In the genomic region with DNA sequence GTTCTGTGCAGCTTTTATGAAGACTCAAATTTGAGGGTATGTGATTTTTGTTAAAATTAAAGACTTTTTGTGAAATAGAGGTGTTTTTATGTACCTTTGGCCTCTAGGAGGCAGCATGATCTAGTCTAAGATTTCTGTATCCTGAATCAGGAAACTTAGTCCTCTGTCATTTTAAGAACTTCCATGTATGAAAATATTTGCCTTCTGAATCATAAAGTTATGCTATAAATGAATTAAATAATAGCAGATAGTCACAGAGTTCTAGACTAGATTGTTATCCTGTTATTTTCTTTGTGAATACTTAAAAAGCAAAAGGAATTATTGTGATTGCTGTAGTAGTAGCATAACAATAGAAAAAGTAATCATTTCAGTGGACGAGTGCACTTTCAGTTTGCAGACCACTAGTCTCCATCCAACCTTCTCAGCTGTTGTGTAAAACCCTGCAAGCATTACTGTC, we compare ENCODE assay signal across 8 cellular contexts. TPM values are rescaled to one million over a fixed set of nuclear protein-coding genes. Genes with fewer than 3 reads are reported as not detected.
DNase-seq lines count a peak whose midpoint lies in the region; ATAC-seq and TF ChIP-seq lines count a peak whose summit lies in the region.

No MANE protein-coding gene starts in this region.

- CTCF ChIA-PET in activated CD4-positive, alpha-beta T cell treated with anti-CD3 and anti-CD28 coated beads, Interleukin-2, amount 10 ng/mL, durations not matched to agents 7 days and 5 days (lab: Charles Lee) = interaction anchor here (1.2 to 2.1 kb wide), 3 partner anchors 19 to 299 kb away, joined by 3 to 9 read pairs (median 3); no protein-coding TSS in a partner anchor

- no peaks in the 10 kb centered on the region for H3K9me3 Mint-ChIP-seq in activated CD4-positive, alpha-beta T cell treated with anti-CD3 and anti-CD28 coated beads, Interleukin-2, amount 10 ng/mL, durations not matched to agents 7 days and 5 days
- no peaks in the 10 kb centered on the region for H3K9me3 Mint-ChIP-seq in activated T-cell treated with anti-CD3 and anti-CD28 coated beads, Interleukin-2, amount 50 U/mL, for 24 hours

- H3K27ac ChIP-seq in left lung (peak overlapping the region; percentile 14 to 26), thoracic aorta (peak overlapping the region; percentile 17 to 42)

- H3K4me3 Mint-ChIP-seq in activated CD4-positive, alpha-beta T cell treated with anti-CD3 and anti-CD28 coated beads, Interleukin-2, amount 10 ng/mL, durations not matched to agents 7 days and 5 days = no peak overlapping the region
- no peak overlapping the region for H3K4me3 Mint-ChIP-seq in activated T-cell treated with anti-CD3 and anti-CD28 coated beads, Interleukin-2, amount 50 U/mL, for 24 hours

- no peaks in the 10 kb centered on the region for H3K27me3 ChIP-seq in left lung
- no peaks in the 10 kb centered on the region for H3K27me3 ChIP-seq in thoracic aorta (replicated peaks; ENCODE audit: insufficient read depth)

- H3K27ac Mint-ChIP-seq in activated CD4-positive, alpha-beta T cell treated with anti-CD3 and anti-CD28 coated beads, Interleukin-2, amount 10 ng/mL, durations not matched to agents 7 days and 5 days = no peak overlapping the region
- no peak overlapping the region for H3K27ac Mint-ChIP-seq in activated T-cell treated with anti-CD3 and anti-CD28 coated beads, Interleukin-2, amount 50 U/mL, for 24 hours

- H3K27me3 Mint-ChIP-seq in activated CD4-positive, alpha-beta T cell treated with anti-CD3 and anti-CD28 coated beads, Interleukin-2, amount 10 ng/mL, durations not matched to agents 7 days and 5 days = peaks cover 7% of the 10 kb centered on the region
- peaks cover 4% of the 10 kb centered on the region for H3K27me3 Mint-ChIP-seq in activated T-cell treated with anti-CD3 and anti-CD28 coated beads, Interleukin-2, amount 50 U/mL, for 24 hours

- no peaks in the 10 kb centered on the region for H3K4me1 Mint-ChIP-seq in activated CD4-positive, alpha-beta T cell treated with anti-CD3 and anti-CD28 coated beads, Interleukin-2, amount 10 ng/mL, durations not matched to agents 7 days and 5 days
- peaks cover 4% of the 10 kb centered on the region for H3K4me1 Mint-ChIP-seq in activated T-cell treated with anti-CD3 and anti-CD28 coated beads, Interleukin-2, amount 50 U/mL, for 24 hours (ENCODE audit: low read depth)

- POLR2A ChIA-PET in activated CD4-positive, alpha-beta T cell treated with anti-CD3 and anti-CD28 coated beads, Interleukin-2, amount 10 ng/mL, durations not matched to agents 7 days and 5 days (lab: Charles Lee) = no interaction called here

- ATAC-seq in left lung (peak; percentile 84), thoracic aorta (ENCODE audit: insufficient number of reproducible peaks, low FRiP score, low read depth) (no peak)

- intact Hi-C loops in left lung (cut with DNase I) = no loop called here

- no peaks in the 10 kb centered on the region for H3K36me3 Mint-ChIP-seq in activated CD4-positive, alpha-beta T cell treated with anti-CD3 and anti-CD28 coated beads, Interleukin-2, amount 10 ng/mL, durations not matched to agents 7 days and 5 days (ENCODE audit: low read depth)
- no peaks in the 10 kb centered on the region for H3K36me3 Mint-ChIP-seq in activated T-cell treated with anti-CD3 and anti-CD28 coated beads, Interleukin-2, amount 50 U/mL, for 24 hours (ENCODE audit: low read depth)

- TF ChIP-seq CTCF in left lung (IDR thresholded peaks at IDR 0.05) = peak; percentile 55 to 59
- peak; percentile 56 for TF ChIP-seq CTCF in thoracic aorta (IDR thresholded peaks at IDR 0.05)

- no peaks in the 10 kb centered on the region for H3K9me3 ChIP-seq in left lung
- H3K9me3 ChIP-seq in thoracic aorta = no peaks in the 10 kb centered on the region

- H3K4me1 ChIP-seq in left lung (peaks cover 19 to 51% of the 10 kb centered on the region in 2 donors), thoracic aorta (ENCODE audit: control insufficient read depth in 1 of 2, low read depth in 2 of 2) (peaks cover 22 to 25% of the 10 kb centered on the region in 2 donors)

- H3K36me3 ChIP-seq in left lung (no peaks in the 10 kb centered on the region), thoracic aorta (no peaks in the 10 kb centered on the region)

- H3K4me3 ChIP-seq in left lung = peak overlapping the region in 1 of 2 donors; percentile 20
- peak overlapping the region; percentile 70 for H3K4me3 ChIP-seq in thoracic aorta

- DNase-seq in activated CD4-positive, alpha-beta T cell treated with anti-CD3 and anti-CD28 coated beads, Interleukin-2, amount 10 ng/mL, durations not matched to agents 7 days and 5 days = peak; percentile 50
- no peak for DNase-seq in activated CD4-positive, alpha-beta T cell treated with anti-CD3 and anti-CD28 coated beads for 48 hours
- peak; percentile 72 for DNase-seq in HT-29 (ENCODE audit: low spot score)
- peak; percentile 47 for DNase-seq in NOMO-1 treated with dmso at 0.1 percent for 144 hours (lab: John Stamatoyannopoulos, UW; ENCODE audit: unreplicated experiment)
- DNase-seq in cerebellar cortex (ENCODE audit: low spot score) = peak; percentile 63
- DNase-seq in left lung = no peak
- DNase-seq in thoracic aorta (ENCODE audit: low spot score) = no peak
- DNase-seq in activated T-cell treated with anti-CD3 and anti-CD28 coated beads, Interleukin-2, amount 50 U/mL, for 24 hours = no peak

RNA-seq across cellular contexts. Expression of a gene that starts 56.3 kb away (rescaled TPM):
- total RNA-seq in activated CD4-positive, alpha-beta T cell treated with anti-CD3 and anti-CD28 coated beads, Interleukin-2, amount 10 ng/mL, durations not matched to agents 7 days and 5 days = under 1 TPM; 0.17 to 0.22 TPM
- total RNA-seq in HT-29 (2014; rRNA removed; shearing (Covaris generic)) = 17.3 and 19.2 TPM in 2 replicates
- total RNA-seq in left lung (10 to 100 TPM; 37.0 to 38.9 TPM), thoracic aorta (10 to 100 TPM; 52.7 to 61.6 TPM)

Comparison
In these comparisons a context has a peak if more than half of its experiments do, and no peak if none do; other contexts are left out.
1. DNase-seq: peak in activated CD4-positive, alpha-beta T cell treated with anti-CD3 and anti-CD28 coated beads, Interleukin-2, amount 10 ng/mL, durations not matched to agents 7 days and 5 days (single experiment), HT-29 (single experiment), NOMO-1 treated with dmso at 0.1 percent for 144 hours (single experiment) and cerebellar cortex (single experiment); none in activated CD4-positive, alpha-beta T cell treated with anti-CD3 and anti-CD28 coated beads for 48 hours (single experiment), left lung (0 of 2), thoracic aorta (single experiment) and activated T-cell treated with anti-CD3 and anti-CD28 coated beads, Interleukin-2, amount 50 U/mL, for 24 hours (single experiment).
2. RNA of a gene that starts 56.3 kb away (total RNA-seq): 52.7 to 61.6 TPM in thoracic aorta, 37.0 to 38.9 TPM in left lung and 17.3 to 19.2 TPM in HT-29; 0.17 to 0.22 TPM in activated CD4-positive, alpha-beta T cell treated with anti-CD3 and anti-CD28 coated beads, Interleukin-2, amount 10 ng/mL, durations not matched to agents 7 days and 5 days; every median in the first group is over 10 times any median in the second.